In genomic region chr11:44670814-44671213, GRCh38 we compare ENCODE assay signal across 23 cellular contexts.
"Had no signal": no experiment of that assay in that cellular context is flagged by ENCODE, and none has a peak within 500 bp of the region (broad histone marks: within the 10 kb centered on the region; RNA-seq: fewer than 3 reads in every experiment).

No MANE protein-coding gene starts in this region.

- H3K9ac ChIP-seq: SK-N-SH had no signal

- H3K4me3 ChIP-seq: Peyer's patch, SJCRH30 had no signal

- H3K36me3 ChIP-seq: brain microvascular endothelial cell, Peyer's patch, SJCRH30, WERI-Rb-1 had no signal

- H3K27me3 ChIP-seq: Peyer's patch, SJCRH30 had no signal

- H3K27ac ChIP-seq: brain microvascular endothelial cell, Peyer's patch, RWPE1, SJCRH30, WERI-Rb-1 had no signal

- H3K9me3 ChIP-seq: Peyer's patch, SJCRH30, SK-N-SH had no signal

- H3K4me1 ChIP-seq: Peyer's patch, SJCRH30 had no signal

- H3K4me2 ChIP-seq: SK-N-SH had no signal

- DNase-seq: activated CD4-positive, alpha-beta T cell treated with anti-CD3 and anti-CD28 coated beads for 4 hours; activated CD8-positive, alpha-beta memory T cell treated with anti-CD3 and anti-CD28 coated beads, Interleukin-2, amount 50 U/mL, for 4 hours; activated CD8-positive, alpha-beta T cell treated with anti-CD3 and anti-CD28 coated beads for 36 hours; activated gamma-delta T cell treated with Interleukin-2 at 50 U/mL for 16 hours; activated naive CD4-positive, alpha-beta T cell treated with anti-CD3 and anti-CD28 coated beads, Interleukin-2, amount 10 ng/mL, durations not matched to agents 7 days and 5 days; activated naive CD8-positive, alpha-beta T cell treated with anti-CD3 and anti-CD28 coated beads for 36 hours; activated T-cell treated with anti-CD3 and anti-CD28 coated beads, Interleukin-2, amount 50 U/mL, for 72 hours; brain microvascular endothelial cell; MM.1S; NCI-H1105; NCI-H1436 treated with DMSO at 0.1 percent for 48 hours; NCI-H187; NCI-H2081; NCI-H510A treated with DMSO at 0.1 percent for 48 hours; NCI-H69; NK-92 treated with Interleukin-12 subunit alpha and Interleukin-12 subunit beta, amount 100 ng/mL, for 24 hours; Peyer's patch; Right ventricle myocardium superior; SJCRH30; SK-N-SH; T-helper 1 cell; WERI-Rb-1 had no signal
